1 cellular context compared by ENCODE assay signal in the genomic region with DNA sequence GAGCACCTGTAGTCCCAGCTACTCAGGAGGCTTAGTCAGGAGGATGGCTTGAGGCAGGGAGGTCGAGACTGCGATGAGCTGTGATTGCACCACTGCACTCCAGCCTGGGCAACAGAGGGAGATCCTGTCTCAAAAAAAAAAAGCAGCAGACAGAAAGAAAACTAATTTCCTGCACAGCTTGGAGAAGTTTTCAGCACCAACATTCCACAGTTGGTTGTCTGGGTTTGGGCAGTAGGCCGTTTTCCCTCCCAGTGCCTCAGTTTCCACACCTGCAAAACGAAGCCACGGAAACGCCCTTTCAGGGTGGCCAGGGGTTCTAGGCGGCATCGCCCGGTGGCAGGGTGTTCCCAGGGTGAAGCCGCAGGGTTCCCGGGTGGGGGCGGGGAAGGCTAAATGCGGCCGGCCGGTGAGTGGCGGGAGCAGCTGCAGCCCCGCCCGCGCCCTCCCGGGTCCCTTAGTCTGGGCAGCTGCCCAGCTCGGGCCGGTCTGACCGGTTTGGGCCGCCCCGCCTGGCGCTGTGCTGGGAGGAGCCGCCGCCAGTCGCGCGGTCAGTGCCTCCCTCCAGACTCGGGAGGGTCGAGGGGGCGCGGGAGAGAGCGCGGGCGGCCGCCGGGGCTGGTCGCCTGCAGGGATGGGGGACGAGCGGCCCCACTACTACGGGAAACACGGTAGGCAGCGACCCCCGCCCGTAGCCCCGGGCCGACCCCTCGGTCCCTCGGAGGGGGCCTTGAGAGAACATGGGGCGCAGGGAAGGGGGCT.
TF ChIP-seq lines count a peak whose summit lies in the region.

TSS of gene SLC44A2 (plus strand) at position 551 of the 759 bp plus-strand sequence. CDS start at position 632, 81 bp downstream.

TF ChIP-seq in SK-N-SH treated with all-trans-retinoic acid at 6 μM for 48 hours, 23 proteins besides CTCF, POLR2A, EP300 and RAD21 (continued from another document):
- TF ChIP-seq CREB5 (CRISPR knock-in tag; IDR thresholded peaks at IDR 0.05; ENCODE audit: low read depth): no peak
- TF ChIP-seq ZNF70 (CRISPR knock-in tag; IDR thresholded peaks at IDR 0.05): no peak
- no peak for TF ChIP-seq BACH2 (CRISPR knock-in tag; IDR thresholded peaks at IDR 0.05; ENCODE audit: borderline replicate concordance)
- TF ChIP-seq TOX (CRISPR knock-in tag; IDR thresholded peaks at IDR 0.05; ENCODE audit: borderline replicate concordance): no peak
